ENCODE assay signal across 26 cellular contexts in genomic region chr1:46432781-46433327, GRCh38. TPM values are rescaled to one million over a fixed set of nuclear protein-coding genes. Genes with fewer than 3 reads are reported as not detected.
DNase-seq lines count a peak whose midpoint lies in the region; ATAC-seq, FAIRE-seq and TF ChIP-seq lines count a peak whose summit lies in the region.
"Had no signal": no experiment of that assay in that cellular context is flagged by ENCODE, and none has a peak within 500 bp of the region (broad histone marks: within the 10 kb centered on the region; RNA-seq: fewer than 3 reads in every experiment).

No MANE protein-coding gene starts in this region.

- POLR2A ChIA-PET in H1 (lab: Charles Lee; ENCODE audit: partially characterized antibody): interaction anchor here (0.9 to 9.9 kb wide), 4 partner anchors 9 to 38 kb away, joined by 4 to 80 read pairs (median 8); no protein-coding TSS in a partner anchor

- H3K27ac ChIP-seq in H1 (ENCODE audit: low read depth, low read length): no peak overlapping the region
- H3K27ac ChIP-seq in osteoblast (ENCODE audit: low read depth, low read length): no peak overlapping the region
- H3K27ac ChIP-seq: A549; BLaER1 treated with 17β-estradiol and CSF1 and Interleukin-3, amounts not matched to agents 10 nM and 100 nM; GM23248 had no signal

- no peak overlapping the region for H3K4ac ChIP-seq in H1 (replicated peaks; ENCODE audit: insufficient read length, low read depth, low read length)

- no peak for TF ChIP-seq EP300 in H1 (IDR thresholded peaks at IDR 0.05; ENCODE audit: borderline replicate concordance in 1 of 2, low read depth in 2 of 2, low read length in 2 of 2)

- TF ChIP-seq CTCF in H1 (IDR thresholded peaks at IDR 0.05; ENCODE audit: control extremely low read depth in 1 of 3, insufficient read depth in 1 of 3, low read depth in 1 of 3, low read length in 3 of 3): no peak
- no peak for TF ChIP-seq CTCF in osteoblast (IDR thresholded peaks at IDR 0.05; ENCODE audit: extremely low read depth, low read depth, low read length)

- H2BK5ac ChIP-seq in H1 (ENCODE audit: low read depth, low read length): no peak overlapping the region

- H3K36me3 ChIP-seq in NT2/D1 (ENCODE audit: insufficient read depth, insufficient read length, low read length): no peaks in the 10 kb centered on the region
- no peaks in the 10 kb centered on the region for H3K36me3 ChIP-seq in H1 (ENCODE audit: control insufficient read depth in 2 of 4, insufficient read depth in 4 of 4, low read length in 3 of 4)
- H3K36me3 ChIP-seq in osteoblast (ENCODE audit: insufficient read depth, low read length): no peaks in the 10 kb centered on the region
- H3K36me3 ChIP-seq: BE2C; BLaER1 treated with 17β-estradiol and CSF1 and Interleukin-3, amounts not matched to agents 10 nM and 100 nM; HAP-1 had no signal

- no peaks in the 10 kb centered on the region for H3K79me1 ChIP-seq in H1 (ENCODE audit: low read depth, low read length)

- no peak overlapping the region for H3K23ac ChIP-seq in H1 (ENCODE audit: insufficient read length)

- peaks cover 4% of the 10 kb centered on the region; the same call in 1 of the 2 replicates for H3K23me2 ChIP-seq in H1 (ENCODE audit: low read depth, low read length)

- H3K79me2 ChIP-seq in H1 (ENCODE audit: control insufficient read depth in 1 of 2, insufficient read depth in 2 of 2, low read length in 2 of 2) (no peaks in the 10 kb centered on the region), osteoblast (ENCODE audit: insufficient read depth, low read length) (no peaks in the 10 kb centered on the region)

- H2BK120ac ChIP-seq in H1 (replicated peaks; ENCODE audit: low read depth, low read length): no peak overlapping the region

- no peak overlapping the region for H2BK20ac ChIP-seq in H1 (ENCODE audit: low read length)

- TF ChIP-seq RAD21 in H1 (IDR thresholded peaks at IDR 0.05 in 1 of 2, conservative IDR thresholded peaks at IDR 0.05 in 1 of 2; ENCODE audit: low read depth in 2 of 2, low read length in 2 of 2): no peak

- no peak for ATAC-seq in HG03045 (IDR thresholded peaks at IDR 0.05; ENCODE audit: unreplicated experiment)
- ATAC-seq in HG03432 (IDR thresholded peaks at IDR 0.05; ENCODE audit: unreplicated experiment): no peak
- ATAC-seq: GM12878 had no signal

- no peak overlapping the region for H2AFZ ChIP-seq in H1 (ENCODE audit: low read length)
- no peak overlapping the region for H2AFZ ChIP-seq in osteoblast (ENCODE audit: low read length)
- H2AFZ ChIP-seq: GM23248 had no signal

- no peaks in the 10 kb centered on the region for H3K9me3 ChIP-seq in NT2/D1 (ENCODE audit: insufficient read depth, low read length)
- H3K9me3 ChIP-seq in H1 (ENCODE audit: insufficient read depth in 2 of 2, low read depth in 1 of 2, low read length in 1 of 2): no peaks in the 10 kb centered on the region
- H3K9me3 ChIP-seq in osteoblast (ENCODE audit: low read depth, low read length): no peaks in the 10 kb centered on the region
- H3K9me3 ChIP-seq: A549; BE2C; BLaER1 treated with 17β-estradiol and CSF1 and Interleukin-3, amounts not matched to agents 10 nM and 100 nM; HAP-1 had no signal

- H3K9ac ChIP-seq in NT2/D1 (ENCODE audit: insufficient read length, low read depth) (peak overlapping the region; percentile 2), H1 (replicated peaks in 1 of 4; ENCODE audit: extremely low read depth in 1 of 4, low read depth in 3 of 4, low read length in 3 of 4) (no peak overlapping the region)
- H3K9ac ChIP-seq: BLaER1 treated with 17β-estradiol and CSF1 and Interleukin-3, amounts not matched to agents 10 nM and 100 nM; GM23248 had no signal

- no peak overlapping the region for H3K14ac ChIP-seq in H1 (ENCODE audit: insufficient read length)

- no peak for TF ChIP-seq POLR2A in H1 (IDR thresholded peaks at IDR 0.05; ENCODE audit: control extremely low read depth in 1 of 2, low read depth in 2 of 2, low read length in 2 of 2)

- H4K20me1 ChIP-seq in H1 (replicated peaks in 1 of 2; ENCODE audit: control insufficient read depth in 1 of 2, insufficient read depth in 2 of 2, low read length in 2 of 2) (no peaks in the 10 kb centered on the region), osteoblast (ENCODE audit: insufficient read depth, low read length) (no peaks in the 10 kb centered on the region)

- H2BK12ac ChIP-seq in H1 (ENCODE audit: low read depth, low read length): 0 out of 2 replicates have a peak overlapping the region, but pooled peaks have one; percentile 2

- H3K4me1 ChIP-seq in NT2/D1 (ENCODE audit: insufficient read depth, insufficient read length) (peaks cover 2% of the 10 kb centered on the region), H1 (replicated peaks in 1 of 4; ENCODE audit: control insufficient read depth in 3 of 4, insufficient read depth in 4 of 4, low read length in 3 of 4) (peaks cover 0 to 7% (median 2%) of the 10 kb centered on the region in 4 experiments; a peak in 3 of 7 replicates), osteoblast (ENCODE audit: insufficient read depth, low read length) (no peaks in the 10 kb centered on the region)
- H3K4me1 ChIP-seq: A549, BE2C, HAP-1 had no signal

- H3K4me2 ChIP-seq in H1 (ENCODE audit: insufficient read depth in 1 of 2, low read depth in 2 of 2, low read length in 2 of 2) (no peak overlapping the region), osteoblast (ENCODE audit: insufficient read depth, low read length) (no peak overlapping the region)
- H3K4me2 ChIP-seq: A549; BLaER1 treated with 17β-estradiol and CSF1 and Interleukin-3, amounts not matched to agents 10 nM and 100 nM had no signal

- no peak overlapping the region for H2BK15ac ChIP-seq in H1 (ENCODE audit: low read length)

- WGBS in H1 (ENCODE audit: extremely low coverage in 1 of 2, insufficient coverage in 1 of 2, insufficient read length in 1 of 2, insufficient replicate concordance in 2 of 2, low coverage in 1 of 2, low lambda C conversion rate in 2 of 2, missing lambda C conversion rate in 1 of 2), 2 experiments: 81% methylated on average over 10 of the region's 10 CpGs; no CpG with 5 or more reads in 1 of the 2 experiments

- no peak overlapping the region for H4K8ac ChIP-seq in H1 (ENCODE audit: extremely low read depth, insufficient read depth, low read length)

- no peak overlapping the region for H2AK5ac ChIP-seq in H1 (ENCODE audit: low read depth, low read length)

- H4K5ac ChIP-seq in H1 (ENCODE audit: insufficient read length, low read depth, low read length): no peak overlapping the region

- peaks cover 7% of the 10 kb centered on the region for H3K27me3 ChIP-seq in NT2/D1 (ENCODE audit: insufficient read depth, insufficient read length)
- H3K27me3 ChIP-seq in H1 (replicated peaks in 1 of 4; ENCODE audit: control insufficient read depth in 3 of 4, extremely low read depth in 1 of 4, insufficient read depth in 3 of 4, low read length in 3 of 4): no peaks in the 10 kb centered on the region; a peak in 2 of 7 replicates
- H3K27me3 ChIP-seq in osteoblast (ENCODE audit: insufficient read depth, low read length): no peaks in the 10 kb centered on the region
- H3K27me3 ChIP-seq: BE2C; BLaER1 treated with 17β-estradiol and CSF1 and Interleukin-3, amounts not matched to agents 10 nM and 100 nM had no signal

- CTCF ChIA-PET in H1 (lab: Charles Lee; ENCODE audit: partially characterized antibody): interaction anchor here (0.9 to 27.2 kb wide), 17 partner anchors 8 to 191 kb away, joined by 3 to 513 read pairs (median 5); partner anchors contain the start of gene NSUN4

- no peak for FAIRE-seq in H1 (lab: Jason Lieb, UNC)
- FAIRE-seq: A549, GM12878, GM19239, H54 had no signal

- no peak overlapping the region for H3K18ac ChIP-seq in H1 (ENCODE audit: extremely low read depth, low read length)

- DNase-seq in ELF-1 (ENCODE audit: low read depth, low spot score) (peak; percentile 64), NT2/D1 (ENCODE audit: low read depth, low spot score) (no peak), H1 (ENCODE audit: low read depth in 1 of 2, low spot score in 2 of 2) (no peak), osteoblast (ENCODE audit: insufficient read length, low spot score, missing footprints) (peak; percentile 75), D341Med (ENCODE audit: low spot score) (no peak)
- DNase-seq: 8988T; ACHN; AML-193; BE2C; Calu3; CD4-positive, alpha-beta T cell; COR-L47; DMS153; DND-41; GDM1; GM23248; HFFc6 had no signal

- peak overlapping the region; percentile 33 for H4K91ac ChIP-seq in H1 (replicated peaks; ENCODE audit: insufficient read length, low read length)

- H3K4me3 ChIP-seq in NT2/D1 (ENCODE audit: insufficient read length, low read depth) (no peak overlapping the region), H1 (ENCODE audit: extremely low read depth in 1 of 4, insufficient read depth in 2 of 4, low read depth in 3 of 4, low read length in 4 of 4) (no peak overlapping the region), osteoblast (ENCODE audit: insufficient read depth, low read length) (no peak overlapping the region)
- H3K4me3 ChIP-seq: A549; BLaER1 treated with 17β-estradiol and CSF1 and Interleukin-3, amounts not matched to agents 10 nM and 100 nM; GM12878; GM23248; HAP-1 had no signal

- no peak overlapping the region for H3K56ac ChIP-seq in H1 (replicated peaks; ENCODE audit: insufficient read length, low read depth, low read length)

TF ChIP-seq in H1, 55 proteins besides CTCF, POLR2A, EP300 and RAD21 (continues in another document):
- no peak for TF ChIP-seq CBX5 (IDR thresholded peaks at IDR 0.05; ENCODE audit: low read depth, low read length)
- no peak for TF ChIP-seq CBX8 (IDR thresholded peaks at IDR 0.05; ENCODE audit: borderline replicate concordance, low read depth, low read length)

RNA-seq across cellular contexts. Expression of gene FAAH, which starts 38.7 kb away (rescaled TPM):
- total RNA-seq in H1 (2021; fragmentation: NEBNext Ultra II Directional; extraction: Animal tissue kit (Norgen Biotek cat#: 25700)): 43.5 and 47.3 TPM in 2 replicates
- polyA plus RNA-seq in H1 (2011; rRNA removed): 41.2 and 67.2 TPM in 2 replicates
- 55.2 TPM for polyA plus RNA-seq in H1 (2011; cell fraction: cytosol; rRNA removed)
- polyA plus RNA-seq in H1 (2011; cell fraction: nucleus; rRNA removed): 219 TPM
- 49.6 to 60.3 TPM (median 56.9 TPM) in 4 replicates for polyA plus RNA-seq in H1 (2012, experiment 1 of 2)
- 29.1 TPM for polyA plus RNA-seq in H1 (2012, experiment 2 of 2)
- 11.5 TPM for polyA plus RNA-seq in H1 (2013, experiment 1 of 2)
- 10.3 TPM for polyA plus RNA-seq in H1 (2013, experiment 2 of 2)
- 25.1 and 26.5 TPM in 2 replicates for polyA minus RNA-seq in H1 (2011; rRNA and poly(A)+ RNA removed)
- polyA minus RNA-seq in H1 (2011; cell fraction: cytosol; rRNA and poly(A)+ RNA removed): 23.8 TPM
- 51.8 TPM for polyA minus RNA-seq in H1 (2011; cell fraction: nucleus; rRNA and poly(A)+ RNA removed)
- 2.4 and 4.0 TPM in 2 replicates for total RNA-seq in osteoblast

RNA-seq across cellular contexts. Expression of gene DMBX1, which starts 56.8 kb away (rescaled TPM):
- 0.30 TPM in 1 of 2 replicates, not detected in the other for total RNA-seq in H1 (2021; fragmentation: NEBNext Ultra II Directional; extraction: Animal tissue kit (Norgen Biotek cat#: 25700))
- 0.23 and 0.36 TPM in 2 replicates for polyA plus RNA-seq in H1 (2011; rRNA removed)
- 0.26 TPM for polyA plus RNA-seq in H1 (2011; cell fraction: cytosol; rRNA removed)
- 0.53 TPM for polyA plus RNA-seq in H1 (2011; cell fraction: nucleus; rRNA removed)
- 0.24 to 0.30 TPM (median 0.27 TPM) in 4 replicates for polyA plus RNA-seq in H1 (2012, experiment 1 of 2)
- 0.12 TPM for polyA plus RNA-seq in H1 (2012, experiment 2 of 2)
- polyA plus RNA-seq in H1 (2013, experiment 1 of 2): 0.06 TPM
- polyA plus RNA-seq in H1 (2013, experiment 2 of 2): 0.09 TPM
- 0.07 and 0.41 TPM in 2 replicates for polyA minus RNA-seq in H1 (2011; rRNA and poly(A)+ RNA removed)
- 0.51 TPM for polyA minus RNA-seq in H1 (2011; cell fraction: cytosol; rRNA and poly(A)+ RNA removed)
- 0.20 TPM for polyA minus RNA-seq in H1 (2011; cell fraction: nucleus; rRNA and poly(A)+ RNA removed)
- not detected in 2 replicates for total RNA-seq in osteoblast
- total RNA-seq: CD4-positive, alpha-beta T cell; GM12878; GM23248; HFFc6 had no signal
- polyA plus RNA-seq: CD14-positive monocyte, GM23248 had no signal

Comparison
In these comparisons a context has a peak if more than half of its experiments do, and no peak if none do; other contexts are left out.
1. DNase-seq: peak in ELF-1 (single experiment) and osteoblast (single experiment); none in NT2/D1 (single experiment), H1 (0 of 2) and D341Med (single experiment).